ENCODE assay signal across 8 cellular contexts in the genomic region with DNA sequence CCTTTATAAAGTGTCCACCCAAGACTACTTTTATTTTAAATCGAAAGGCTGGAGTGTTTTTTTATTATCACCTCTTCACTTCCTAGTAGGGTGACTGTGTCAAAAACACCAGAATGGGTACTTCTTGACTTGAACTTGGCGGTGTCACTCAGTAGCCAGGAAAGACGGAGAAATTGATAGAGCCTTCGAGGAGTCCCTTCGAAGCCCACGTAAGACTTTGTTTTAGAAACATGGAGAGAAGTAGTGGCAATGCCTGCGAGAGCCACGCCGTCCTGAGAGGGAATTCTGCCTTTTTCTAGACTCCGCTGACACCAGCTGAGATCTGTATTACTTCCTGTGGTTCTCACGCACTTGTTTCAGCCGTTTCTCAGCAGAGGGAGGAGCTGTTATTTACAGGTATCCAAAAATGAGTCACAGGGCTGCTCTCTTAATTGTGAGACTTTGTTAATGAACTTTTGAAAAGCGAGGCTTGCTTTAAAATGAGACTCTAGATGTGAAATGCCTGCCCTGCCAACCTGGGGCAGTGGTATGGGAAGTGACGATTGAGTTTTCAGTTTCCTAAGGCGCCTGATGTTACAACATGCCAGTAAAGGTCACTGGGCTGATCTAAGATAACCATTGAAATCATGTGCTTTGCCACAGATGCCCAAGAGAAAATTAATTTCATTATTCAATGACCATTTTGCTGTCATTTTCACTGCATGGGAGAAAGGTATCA. TPM values are rescaled to one million over a fixed set of nuclear protein-coding genes. Genes with fewer than 3 reads are reported as not detected.
DNase-seq lines count a peak whose midpoint lies in the region; ATAC-seq, FAIRE-seq and TF ChIP-seq lines count a peak whose summit lies in the region.

No MANE protein-coding gene starts in this region.

- H3K36me3 Mint-ChIP-seq in WTC11: no peaks in the 10 kb centered on the region

- 14 to 29% methylated on average over 10 to 11 of the region's 15 CpGs for WGBS in mesodermal cell (ENCODE audit: insufficient coverage in 2 of 2), 2 experiments

- no peak for FAIRE-seq in HTR-8/SVneo (lab: Jason Lieb, UNC)

- H3K9ac ChIP-seq in BLaER1: peak overlapping the region; percentile 63; the same call in 1 of the 2 replicates

- peak overlapping the region; percentile 94 for H3K4me2 ChIP-seq in BLaER1

- no peaks in the 10 kb centered on the region for H3K9me3 Mint-ChIP-seq in WTC11

- H3K27me3 Mint-ChIP-seq in WTC11 (ENCODE audit: low read depth): peaks cover 63% of the 10 kb centered on the region

- H3K27ac ChIP-seq in BLaER1 (no peak overlapping the region), mesodermal cell (ENCODE audit: low read depth, low read length, severe bottlenecking) (no peak overlapping the region)

- DNase-seq in GM20000 (ENCODE audit: low spot score): peak; percentile 74
- peak; percentile 15 for DNase-seq in HTR-8/SVneo (ENCODE audit: insufficient read length, low spot score)
- no peak for DNase-seq in WTC11 (ENCODE audit: low spot score)
- DNase-seq in choroid plexus epithelial cell (ENCODE audit: low read depth): peak; percentile 21
- peak; percentile 24 to 32 for DNase-seq in stimulated activated CD8-positive, alpha-beta memory T cell treated with anti-CD3 and anti-CD28 coated beads, Interleukin-4, amount 100 ng/mL, for 4 hours (ENCODE audit: low read depth in 2 of 2, low spot score in 1 of 2)
- DNase-seq in posterior vena cava (ENCODE audit: low spot score): no peak

- intact Hi-C loops in posterior vena cava (cut with DNase I): loop anchor here (5.0 to 10.0 kb wide), 2 partner anchors 64 to 1519 kb away; no protein-coding TSS in a partner anchor

- H3K4me1 ChIP-seq in BLaER1 (peaks cover 10% of the 10 kb centered on the region), mesodermal cell (ENCODE audit: control insufficient read depth, insufficient read depth, low read length, poor library complexity, severe bottlenecking) (no peaks in the 10 kb centered on the region)

- POLR2A ChIA-PET in WTC11 (lab: Charles Lee): no interaction called here

- H3K9me3 ChIP-seq in BLaER1 (no peaks in the 10 kb centered on the region), mesodermal cell (ENCODE audit: control insufficient read depth, low read length) (no peaks in the 10 kb centered on the region)

- peaks cover 14% of the 10 kb centered on the region for H3K27me3 ChIP-seq in BLaER1

- H3K4me3 ChIP-seq in BLaER1 (peak overlapping the region; percentile 78), choroid plexus epithelial cell (ENCODE audit: low read depth, low read length) (peak overlapping the region; percentile 70), mesodermal cell (ENCODE audit: extremely low read depth, insufficient read depth, low read length, poor library complexity, severe bottlenecking) (peak overlapping the region; percentile 62)

- H3K27ac Mint-ChIP-seq in WTC11: no peak overlapping the region

- H3K36me3 ChIP-seq in BLaER1: no peaks in the 10 kb centered on the region
- no peaks in the 10 kb centered on the region for H3K36me3 ChIP-seq in mesodermal cell (ENCODE audit: control insufficient read depth, insufficient read depth, low read length)

- peak overlapping the region; percentile 72 for H3K4me3 Mint-ChIP-seq in WTC11

- no peaks in the 10 kb centered on the region for H4K20me1 ChIP-seq in BLaER1

- CTCF ChIA-PET in WTC11 (lab: Charles Lee): no interaction called here

- TF ChIP-seq CTCF in GM20000 (IDR thresholded peaks at IDR 0.05; ENCODE audit: extremely low read depth, missing control alignments): no peak
- no peak for TF ChIP-seq CTCF in WTC11 (IDR thresholded peaks at IDR 0.05)
- TF ChIP-seq CTCF in choroid plexus epithelial cell (conservative IDR thresholded peaks at IDR 0.05; ENCODE audit: low read depth, low read length): no peak

- H3K4me1 Mint-ChIP-seq in WTC11: peaks cover 11% of the 10 kb centered on the region

- no peak for ATAC-seq in WTC11

TF ChIP-seq in WTC11, 78 proteins besides CTCF, POLR2A, EP300 and RAD21:
- TF ChIP-seq ZNF263 (CRISPR knock-in tag; IDR thresholded peaks at IDR 0.05; ENCODE audit: low read depth) (no peak), OVOL2 (CRISPR knock-in tag; IDR thresholded peaks at IDR 0.05; ENCODE audit: borderline replicate concordance) (no peak), CBFB (CRISPR knock-in tag; IDR thresholded peaks at IDR 0.05; ENCODE audit: low read depth) (no peak), KAT7 (CRISPR knock-in tag; IDR thresholded peaks at IDR 0.05; ENCODE audit: borderline replicate concordance) (no peak), EMX1 (CRISPR knock-in tag; IDR thresholded peaks at IDR 0.05) (no peak), JAZF1 (CRISPR knock-in tag; IDR thresholded peaks at IDR 0.05) (no peak), CREM (CRISPR knock-in tag; IDR thresholded peaks at IDR 0.05) (no peak), ZNF317 (CRISPR knock-in tag; IDR thresholded peaks at IDR 0.05; ENCODE audit: borderline replicate concordance, low read depth) (no peak), ZBTB21 (CRISPR knock-in tag; IDR thresholded peaks at IDR 0.05; ENCODE audit: borderline replicate concordance) (no peak), MYBL2 (CRISPR knock-in tag; IDR thresholded peaks at IDR 0.05) (no peak), TEAD4 (CRISPR knock-in tag; IDR thresholded peaks at IDR 0.05) (no peak), ELF4 (CRISPR knock-in tag; IDR thresholded peaks at IDR 0.05; ENCODE audit: low read depth) (no peak)
- TF ChIP-seq, protein P1, sequence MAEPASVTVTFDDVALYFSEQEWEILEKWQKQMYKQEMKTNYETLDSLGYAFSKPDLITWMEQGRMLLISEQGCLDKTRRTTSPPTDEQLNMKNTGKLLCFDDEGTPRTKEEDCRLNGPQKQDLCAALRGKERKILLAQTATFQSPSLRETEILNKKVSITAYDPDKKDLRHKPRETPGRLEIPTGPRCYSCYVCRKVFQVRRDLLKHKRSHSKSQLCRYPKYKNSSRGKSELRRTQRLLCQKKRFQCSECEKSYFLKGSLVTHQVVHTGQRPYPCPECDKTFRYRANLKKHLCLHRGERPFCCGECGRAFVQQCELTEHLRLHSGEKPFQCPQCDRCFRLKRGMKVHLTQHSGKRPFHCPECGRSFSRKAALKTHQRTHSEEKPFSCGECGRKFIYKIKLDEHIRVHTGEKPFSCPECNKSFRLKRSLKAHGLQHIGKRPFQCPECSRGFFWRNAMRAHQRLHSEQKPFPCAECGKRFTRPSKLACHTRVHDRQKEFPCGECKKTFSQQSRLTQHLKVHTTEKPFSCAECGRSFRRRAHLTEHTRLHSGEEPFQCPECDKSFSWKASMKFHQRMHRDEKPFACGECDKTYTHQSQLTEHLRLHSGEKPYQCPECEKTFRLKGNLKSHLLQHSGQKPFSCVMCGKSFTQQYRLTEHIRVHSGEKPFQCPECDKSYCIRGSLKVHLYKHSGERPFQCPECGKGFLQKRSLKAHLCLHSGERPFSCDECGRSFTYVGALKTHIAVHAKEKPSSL (CRISPR knock-in tag; conservative IDR thresholded peaks at IDR 0.05): no peak
- TF ChIP-seq, protein P2, sequence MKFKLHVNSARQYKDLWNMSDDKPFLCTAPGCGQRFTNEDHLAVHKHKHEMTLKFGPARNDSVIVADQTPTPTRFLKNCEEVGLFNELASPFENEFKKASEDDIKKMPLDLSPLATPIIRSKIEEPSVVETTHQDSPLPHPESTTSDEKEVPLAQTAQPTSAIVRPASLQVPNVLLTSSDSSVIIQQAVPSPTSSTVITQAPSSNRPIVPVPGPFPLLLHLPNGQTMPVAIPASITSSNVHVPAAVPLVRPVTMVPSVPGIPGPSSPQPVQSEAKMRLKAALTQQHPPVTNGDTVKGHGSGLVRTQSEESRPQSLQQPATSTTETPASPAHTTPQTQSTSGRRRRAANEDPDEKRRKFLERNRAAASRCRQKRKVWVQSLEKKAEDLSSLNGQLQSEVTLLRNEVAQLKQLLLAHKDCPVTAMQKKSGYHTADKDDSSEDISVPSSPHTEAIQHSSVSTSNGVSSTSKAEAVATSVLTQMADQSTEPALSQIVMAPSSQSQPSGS (CRISPR knock-in tag; IDR thresholded peaks at IDR 0.05; ENCODE audit: borderline replicate concordance, low read depth): no peak
- TF ChIP-seq, protein P3, sequence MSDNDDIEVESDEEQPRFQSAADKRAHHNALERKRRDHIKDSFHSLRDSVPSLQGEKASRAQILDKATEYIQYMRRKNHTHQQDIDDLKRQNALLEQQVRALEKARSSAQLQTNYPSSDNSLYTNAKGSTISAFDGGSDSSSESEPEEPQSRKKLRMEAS (CRISPR knock-in tag; IDR thresholded peaks at IDR 0.05): no peak
- TF ChIP-seq, protein P4, sequence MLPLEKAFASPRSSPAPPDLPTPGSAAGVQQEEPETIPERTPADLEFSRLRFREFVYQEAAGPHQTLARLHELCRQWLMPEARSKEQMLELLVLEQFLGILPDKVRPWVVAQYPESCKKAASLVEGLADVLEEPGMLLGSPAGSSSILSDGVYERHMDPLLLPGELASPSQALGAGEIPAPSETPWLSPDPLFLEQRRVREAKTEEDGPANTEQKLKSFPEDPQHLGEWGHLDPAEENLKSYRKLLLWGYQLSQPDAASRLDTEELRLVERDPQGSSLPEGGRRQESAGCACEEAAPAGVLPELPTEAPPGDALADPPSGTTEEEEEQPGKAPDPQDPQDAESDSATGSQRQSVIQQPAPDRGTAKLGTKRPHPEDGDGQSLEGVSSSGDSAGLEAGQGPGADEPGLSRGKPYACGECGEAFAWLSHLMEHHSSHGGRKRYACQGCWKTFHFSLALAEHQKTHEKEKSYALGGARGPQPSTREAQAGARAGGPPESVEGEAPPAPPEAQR (CRISPR knock-in tag; IDR thresholded peaks at IDR 0.05): no peak
- TF ChIP-seq, protein P5, sequence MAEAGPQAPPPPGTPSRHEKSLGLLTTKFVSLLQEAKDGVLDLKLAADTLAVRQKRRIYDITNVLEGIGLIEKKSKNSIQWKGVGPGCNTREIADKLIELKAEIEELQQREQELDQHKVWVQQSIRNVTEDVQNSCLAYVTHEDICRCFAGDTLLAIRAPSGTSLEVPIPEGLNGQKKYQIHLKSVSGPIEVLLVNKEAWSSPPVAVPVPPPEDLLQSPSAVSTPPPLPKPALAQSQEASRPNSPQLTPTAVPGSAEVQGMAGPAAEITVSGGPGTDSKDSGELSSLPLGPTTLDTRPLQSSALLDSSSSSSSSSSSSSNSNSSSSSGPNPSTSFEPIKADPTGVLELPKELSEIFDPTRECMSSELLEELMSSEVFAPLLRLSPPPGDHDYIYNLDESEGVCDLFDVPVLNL (CRISPR knock-in tag; IDR thresholded peaks at IDR 0.05; ENCODE audit: borderline replicate concordance, low read depth): no peak

RNA-seq across cellular contexts. Expression of a gene that starts 0.9 kb away (rescaled TPM):
- 0.17 to 0.30 TPM (median 0.27 TPM) in 3 replicates for total RNA-seq in WTC11 (2021)
- 0.77 TPM for polyA plus RNA-seq in mesodermal cell (2013, experiment 1 of 2)
- polyA plus RNA-seq in mesodermal cell (2013, experiment 2 of 2): 0.76 TPM
- total RNA-seq in posterior vena cava: 10 to 100 TPM in 1 of 2 donors, 1 to 10 TPM in 1; 7.0 to 10.5 TPM

RNA-seq across cellular contexts. Expression of a gene that starts 55.8 kb away (rescaled TPM):
- total RNA-seq in WTC11 (2021) (174 to 181 TPM (median 177 TPM) in 3 replicates), posterior vena cava (10 to 100 TPM; 81.3 to 90.0 TPM)
- 200 TPM for polyA plus RNA-seq in mesodermal cell (2013, experiment 1 of 2)
- 175 TPM for polyA plus RNA-seq in mesodermal cell (2013, experiment 2 of 2)

Comparison
In these comparisons a context has a peak if more than half of its experiments do, and no peak if none do; other contexts are left out.
1. DNase-seq: peak in GM20000 (single experiment), HTR-8/SVneo (single experiment), choroid plexus epithelial cell (single experiment) and stimulated activated CD8-positive, alpha-beta memory T cell treated with anti-CD3 and anti-CD28 coated beads, Interleukin-4, amount 100 ng/mL, for 4 hours (2 of 2); none in WTC11 (single experiment) and posterior vena cava (single experiment).
2. Peak in every context shown above with its lines, with median percentiles within 50 percentile points of each other: H3K4me3 ChIP-seq.